ENCODE assay signal across 8 cellular contexts in the genomic region with DNA sequence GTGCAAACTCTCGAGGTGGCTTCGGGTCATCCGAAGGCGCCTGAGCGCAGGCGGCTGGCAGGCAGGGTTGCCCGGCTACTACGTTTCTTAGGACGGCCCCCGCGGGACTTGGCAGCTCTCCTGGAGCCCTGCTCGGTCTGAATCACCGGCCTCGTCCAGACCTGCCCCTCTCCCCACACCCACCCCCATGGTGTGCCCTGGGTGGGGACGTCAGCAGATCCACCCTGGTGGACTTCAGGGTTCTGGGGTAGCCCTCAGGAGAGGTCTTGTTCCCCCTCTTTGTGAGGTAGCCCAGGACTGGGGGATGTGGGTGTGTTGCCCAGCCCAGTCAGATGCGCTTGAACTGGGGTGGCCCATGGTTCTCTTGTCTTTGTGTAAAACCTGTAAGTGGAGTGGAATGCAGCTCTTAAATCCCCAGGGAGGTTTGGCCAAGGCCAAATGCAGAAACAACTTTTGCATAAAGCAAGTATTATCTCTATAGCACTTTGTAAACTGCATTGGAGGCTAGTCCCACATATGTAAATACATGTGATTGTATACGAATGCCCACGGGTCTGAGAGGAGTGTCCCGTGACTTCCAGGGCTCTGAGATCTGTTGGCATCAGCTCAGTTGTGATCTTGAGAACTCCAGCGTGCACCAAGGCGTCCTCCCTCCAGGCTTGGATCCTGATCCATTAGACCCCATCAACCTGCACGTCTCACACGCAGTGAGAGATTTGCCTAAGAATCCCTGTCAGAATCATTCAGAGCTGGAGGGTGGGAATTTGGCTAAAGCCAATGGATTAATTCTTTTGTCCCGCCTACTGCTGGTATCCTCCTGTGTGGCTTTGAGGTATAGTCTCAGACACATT. TPM values are rescaled to one million over a fixed set of nuclear protein-coding genes. Genes with fewer than 3 reads are reported as not detected.
DNase-seq lines count a peak whose midpoint lies in the region; ATAC-seq and TF ChIP-seq lines count a peak whose summit lies in the region.

No MANE protein-coding gene starts in this region.

- H3K36me3 ChIP-seq in heart left ventricle (no peaks in the 10 kb centered on the region), trophoblast cell (ENCODE audit: control insufficient read depth in 1 of 2, insufficient read depth in 2 of 2, low read length in 2 of 2) (peaks cover 4 to 5% of the 10 kb centered on the region in 2 experiments)

- H2BK5ac ChIP-seq in H9 (ENCODE audit: insufficient read length, low read length), result no peak overlapping the region
- H2BK5ac ChIP-seq in trophoblast cell (ENCODE audit: low read depth, low read length, poor library complexity), result peak overlapping the region; percentile 41

- H3K56ac ChIP-seq in H9 (ENCODE audit: insufficient read length, low read depth, low read length), result no peak overlapping the region

- intact Hi-C loops in heart left ventricle (cut with DNase I), result loop anchor here in 8 of 10 donors (2.0 to 10.0 kb wide), 6 partner anchors 37 to 198 kb away; no protein-coding TSS in a partner anchor

- H2BK20ac ChIP-seq in H9 (ENCODE audit: low read depth, low read length, poor library complexity, severe bottlenecking), result no peak overlapping the region

- no peak overlapping the region for H3T11ph ChIP-seq in H9 (ENCODE audit: low read length)

- H2BK12ac ChIP-seq in H9 (ENCODE audit: insufficient read length, low read depth, low read length) (no peak overlapping the region), trophoblast cell (ENCODE audit: low read length) (peak overlapping the region; percentile 16)

- WGBS in H9 (ENCODE audit: extremely low coverage, insufficient read length, low lambda C conversion rate), result no CpG with 5 or more reads among the region's 24 CpGs
- WGBS in heart left ventricle, 4 donors, result 32 to 60% (median 40%) methylated on average over 12 to 24 of the region's 24 CpGs
- no CpG with 5 or more reads among the region's 24 CpGs for WGBS in trophoblast cell (ENCODE audit: extremely low coverage, insufficient coverage, insufficient read length)

- H3K9ac ChIP-seq in H9 (ENCODE audit: extremely low read depth, insufficient read length, low read length) (peak overlapping the region; percentile 27), trophoblast cell (ENCODE audit: low read length) (peak overlapping the region; percentile 85)

- H2BK15ac ChIP-seq in H9 (ENCODE audit: low read depth, low read length), result no peak overlapping the region

- H3K23ac ChIP-seq in H9 (ENCODE audit: insufficient read length, low read depth, low read length), result no peak overlapping the region
- H3K23ac ChIP-seq in trophoblast cell (ENCODE audit: low read length), result no peak overlapping the region

- no peak overlapping the region for H4K12ac ChIP-seq in trophoblast cell (ENCODE audit: low read depth, low read length)

- TF ChIP-seq CTCF in AG04449 (IDR thresholded peaks at IDR 0.05; ENCODE audit: insufficient read depth, low read length, missing control alignments), result no peak
- TF ChIP-seq CTCF in H9 (conservative IDR thresholded peaks at IDR 0.05), result no peak
- no peak for TF ChIP-seq CTCF in heart left ventricle (IDR thresholded peaks at IDR 0.05)

- H4K8ac ChIP-seq in H9 (replicated peaks; ENCODE audit: insufficient read length, low read depth, low read length) (no peak overlapping the region), trophoblast cell (ENCODE audit: low read depth, low read length) (peak overlapping the region; percentile 20)

- POLR2A ChIA-PET in AG04449 (lab: Yijun Ruan, JAX), result interaction anchor here (0.8 to 1.9 kb wide), 7 partner anchors 15 to 197 kb away, joined by 3 to 13 read pairs (median 4); no protein-coding TSS in a partner anchor

- H3K27ac ChIP-seq in H9 (ENCODE audit: insufficient read length, low read depth, low read length), result no peak overlapping the region
- H3K27ac ChIP-seq in heart left ventricle, result peak overlapping the region in 6 of 12 donors; percentile 86 to 99 (median 94)
- H3K27ac ChIP-seq in trophoblast cell (ENCODE audit: low read depth, low read length), result no peak overlapping the region

- H3K4me3 ChIP-seq in AG04449 (ENCODE audit: low read depth, low read length) (peak overlapping the region; percentile 83), heart left ventricle (peak overlapping the region; percentile 66 to 89 (median 78)), trophoblast cell (ENCODE audit: low read depth, low read length) (peak overlapping the region; percentile 97)

- H3K4me3 Mint-ChIP-seq in H9, result peak overlapping the region; percentile 77 to 87
- H3K4me3 Mint-ChIP-seq in activated naive CD8-positive, alpha-beta T cell, result peak overlapping the region; percentile 92

- H3K36me3 Mint-ChIP-seq in H9 (ENCODE audit: insufficient read depth in 1 of 3, low read depth in 3 of 3), result peaks cover 6 to 12% (median 11%) of the 10 kb centered on the region in 3 experiments; a peak in 5 of 7 replicates
- no peaks in the 10 kb centered on the region for H3K36me3 Mint-ChIP-seq in activated naive CD8-positive, alpha-beta T cell

- peak overlapping the region; percentile 50 for H3K4me2 ChIP-seq in H9 (ENCODE audit: insufficient read depth, insufficient read length, low read length)
- peak overlapping the region; percentile 92 for H3K4me2 ChIP-seq in trophoblast cell (ENCODE audit: low read length)

- H3K14ac ChIP-seq in H9 (ENCODE audit: insufficient read depth, low read length) (no peak overlapping the region; the same call in none of the 2 replicates), trophoblast cell (ENCODE audit: low read length) (peak overlapping the region; percentile 48)

- ATAC-seq in heart left ventricle (no peak), GM21717 (IDR thresholded peaks at IDR 0.05; ENCODE audit: unreplicated experiment) (no peak), HG03354 (IDR thresholded peaks at IDR 0.05; ENCODE audit: poor library complexity, severe bottlenecking, unreplicated experiment) (no peak)

- peaks cover 5% of the 10 kb centered on the region for H3K79me1 ChIP-seq in H9 (ENCODE audit: insufficient read depth, low read depth, low read length, poor library complexity, severe bottlenecking)
- H3K79me1 ChIP-seq in trophoblast cell (ENCODE audit: low read length), result peaks cover 18% of the 10 kb centered on the region

- peaks cover 0 to 2% of the 10 kb centered on the region in 2 experiments; a peak in 2 of 5 replicates for H3K9me3 Mint-ChIP-seq in H9
- H3K9me3 Mint-ChIP-seq in activated naive CD8-positive, alpha-beta T cell (ENCODE audit: low read depth), result no peaks in the 10 kb centered on the region

- TF ChIP-seq POLR2A in heart left ventricle (IDR thresholded peaks at IDR 0.05), result no peak

- H3K4ac ChIP-seq in H9 (ENCODE audit: low read depth, low read length), result no peak overlapping the region
- peak overlapping the region; percentile 90 for H3K4ac ChIP-seq in trophoblast cell (ENCODE audit: low read depth, low read length)

- no peaks in the 10 kb centered on the region; the same call in 1 of the 2 replicates for H3K4me1 ChIP-seq in H9 (ENCODE audit: insufficient read depth, low read length)
- H3K4me1 ChIP-seq in heart left ventricle, result peaks cover 0 to 58% (median 30%) of the 10 kb centered on the region in 12 donors
- H3K4me1 ChIP-seq in trophoblast cell (ENCODE audit: control insufficient read depth in 1 of 2, insufficient read depth in 2 of 2, low read length in 2 of 2), result peaks cover 13 to 24% of the 10 kb centered on the region in 2 experiments

- H2AK5ac ChIP-seq in H9 (ENCODE audit: insufficient read length, low read length), result no peak overlapping the region
- H2AK5ac ChIP-seq in trophoblast cell (ENCODE audit: low read length), result peak overlapping the region; percentile 42

- H3K27ac Mint-ChIP-seq in H9, result peak overlapping the region in 1 of 3 experiments; percentile 84; a peak in 2 of 7 replicates
- no peak overlapping the region for H3K27ac Mint-ChIP-seq in activated naive CD8-positive, alpha-beta T cell

- H4K20me1 ChIP-seq in H9 (ENCODE audit: control insufficient read depth, insufficient read depth, insufficient read length), result peaks cover 2% of the 10 kb centered on the region

- H2BK120ac ChIP-seq in H9 (ENCODE audit: low read depth, low read length, poor library complexity, severe bottlenecking) (no peak overlapping the region), trophoblast cell (ENCODE audit: insufficient read depth, low read length, poor library complexity) (no peak overlapping the region)

- H4K5ac ChIP-seq in H9 (ENCODE audit: insufficient read length, low read depth, low read length), result no peak overlapping the region

- H3K9me3 ChIP-seq in H9 (ENCODE audit: control insufficient read depth, low read depth, low read length) (no peaks in the 10 kb centered on the region), heart left ventricle (no peaks in the 10 kb centered on the region), trophoblast cell (ENCODE audit: insufficient read depth, low read depth, low read length) (peaks cover 2% of the 10 kb centered on the region)

- H3K4me1 Mint-ChIP-seq in H9, result peaks cover 30 to 31% of the 10 kb centered on the region in 2 experiments
- peaks cover 28% of the 10 kb centered on the region for H3K4me1 Mint-ChIP-seq in activated naive CD8-positive, alpha-beta T cell (ENCODE audit: low read depth)

- H3K18ac ChIP-seq in H9 (ENCODE audit: insufficient read length, low read depth, low read length), result no peak overlapping the region
- H3K18ac ChIP-seq in trophoblast cell (ENCODE audit: low read length), result peak overlapping the region; percentile 83

- H3K79me2 ChIP-seq in H9 (ENCODE audit: insufficient read depth, low read length) (peaks cover 9% of the 10 kb centered on the region; the same call in 1 of the 2 replicates), trophoblast cell (ENCODE audit: control insufficient read depth, insufficient read depth, low read length, poor library complexity) (peaks cover 20% of the 10 kb centered on the region)

- H2AFZ ChIP-seq in H9 (ENCODE audit: low read length) (no peak overlapping the region), trophoblast cell (ENCODE audit: insufficient read depth, low read length, poor library complexity) (peak overlapping the region; percentile 24)

- H3K27me3 Mint-ChIP-seq in H9 (ENCODE audit: low read depth), result peaks cover 27% of the 10 kb centered on the region
- H3K27me3 Mint-ChIP-seq in activated naive CD8-positive, alpha-beta T cell, result no peaks in the 10 kb centered on the region

- DNase-seq in AG04449 (ENCODE audit: low read depth, low spot score) (peak; percentile 45), H9 (peak; percentile 41), heart left ventricle (peak in 4 of 5 donors; percentile 43 to 69 (median 64)), trophoblast cell (no peak), NCI-H345 treated with DMSO at 0.1 percent for 48 hours (lab: John Stamatoyannopoulos, UW; ENCODE audit: unreplicated experiment) (no peak)

- peaks cover 20% of the 10 kb centered on the region for H3K27me3 ChIP-seq in H9 (ENCODE audit: insufficient read depth, low read length)
- H3K27me3 ChIP-seq in heart left ventricle, result no peaks in the 10 kb centered on the region
- H3K27me3 ChIP-seq in trophoblast cell (ENCODE audit: insufficient read depth, low read length), result no peaks in the 10 kb centered on the region

- no peak overlapping the region for H4K91ac ChIP-seq in H9 (ENCODE audit: insufficient read length, low read depth, low read length)
- peak overlapping the region; percentile 45 for H4K91ac ChIP-seq in trophoblast cell (ENCODE audit: low read depth, low read length)

- CTCF ChIA-PET in AG04449 (lab: Yijun Ruan, JAX), result interaction anchor here (1.2 to 8.3 kb wide), 5 partner anchors 11 to 202 kb away, joined by 4 to 278 read pairs (median 5); no protein-coding TSS in a partner anchor

- H3K23me2 ChIP-seq in H9 (ENCODE audit: insufficient read length, low read depth, low read length, poor library complexity, severe bottlenecking), result peaks cover 26% of the 10 kb centered on the region

RNA-seq across cellular contexts. Expression of a gene that starts 1.8 kb away (rescaled TPM):
- total RNA-seq in H9 (2021) (33.9 and 36.8 TPM in 2 replicates), heart left ventricle (10 to 100 TPM in 7 of 9 donors, 1 to 10 TPM in 2; 8.4 to 53.1 (median 15.1) TPM)
- polyA plus RNA-seq in heart left ventricle, result 10 to 100 TPM in 1 of 2 donors, 1 to 10 TPM in 1; 6.2 to 11.9 TPM
- polyA plus RNA-seq in trophoblast cell (2013), result 45.0 and 46.4 TPM in 2 replicates

Comparison
In these comparisons a context has a peak if more than half of its experiments do, and no peak if none do; other contexts are left out.
1. DNase-seq: peak in AG04449 (single experiment), H9 (single experiment) and heart left ventricle (4 of 5); none in trophoblast cell (0 of 2) and NCI-H345 treated with DMSO at 0.1 percent for 48 hours (single experiment).
2. Peak in every context shown above with its lines, with median percentiles within 50 percentile points of each other: H3K4me3 ChIP-seq.